ENCODE assay signal across 8 cellular contexts in genomic region chr14:70317969-70318634, GRCh38. TPM values are rescaled to one million over a fixed set of nuclear protein-coding genes. Genes with fewer than 3 reads are reported as not detected.
DNase-seq lines count a peak whose midpoint lies in the region; ATAC-seq and TF ChIP-seq lines count a peak whose summit lies in the region.

No MANE protein-coding gene starts in this region.

- intact Hi-C loops in Panc1 (cut with micrococcal nuclease; ENCODE audit: unreplicated experiment) = loop anchor here (1.0 to 10.0 kb wide), 2 partner anchors 272 to 503 kb away; no protein-coding TSS in a partner anchor
- intact Hi-C loops in ascending aorta (cut with DNase I) = no loop called here
- intact Hi-C loops in naive thymus-derived CD4-positive, alpha-beta T cell (cut with micrococcal nuclease) = no loop called here

- H3K27ac ChIP-seq in Panc1 (ENCODE audit: low read length) (no peak overlapping the region), ascending aorta (no peak overlapping the region)
- no peak overlapping the region for H3K27ac ChIP-seq in naive thymus-derived CD4-positive, alpha-beta T cell (ENCODE audit: low read depth, low read length)

- ATAC-seq in Panc1 (peak; percentile 87), HG02870 (IDR thresholded peaks at IDR 0.05; ENCODE audit: unreplicated experiment) (no peak)
- ATAC-seq in naive thymus-derived CD4-positive, alpha-beta T cell = no peak

- BruUV-seq in Panc1 (replicated peaks; lab: Mats Ljungman, UMichigan) = no TSS peak

- H3K36me3 ChIP-seq in BJ (ENCODE audit: control insufficient read depth, insufficient read depth, low read length) (no peaks in the 10 kb centered on the region), Panc1 (ENCODE audit: control insufficient read depth, insufficient read depth, low read length) (no peaks in the 10 kb centered on the region), ascending aorta (no peaks in the 10 kb centered on the region)
- no peaks in the 10 kb centered on the region for H3K36me3 ChIP-seq in naive thymus-derived CD4-positive, alpha-beta T cell (ENCODE audit: control insufficient read depth in 2 of 3, insufficient read depth in 3 of 3, low read length in 3 of 3)

- peaks cover 0 to 35% (median 10%) of the 10 kb centered on the region in 11 donors for H3K9me3 Mint-ChIP-seq in naive thymus-derived CD4-positive, alpha-beta T cell

- CTCF ChIA-PET in BJ (lab: Yijun Ruan, JAX) = interaction anchor here (0.7 to 2.0 kb wide), 9 partner anchors 9 to 500 kb away, joined by 3 to 19 read pairs (median 4); no protein-coding TSS in a partner anchor
- CTCF ChIA-PET in Panc1 (lab: Charles Lee) = interaction anchor here (0.7 kb wide), 1 partner anchor 231 kb away, joined by 3 read pairs; no protein-coding TSS in a partner anchor
- CTCF ChIA-PET in naive thymus-derived CD4-positive, alpha-beta T cell (lab: Charles Lee) = no interaction called here

- H3K4me1 ChIP-seq in Panc1 (ENCODE audit: control insufficient read depth, insufficient read depth, low read length) (no peaks in the 10 kb centered on the region), ascending aorta (no peaks in the 10 kb centered on the region)
- no peaks in the 10 kb centered on the region for H3K4me1 ChIP-seq in naive thymus-derived CD4-positive, alpha-beta T cell (ENCODE audit: control insufficient read depth in 2 of 2, insufficient read depth in 2 of 2, low read length in 2 of 2)

- POLR2A ChIA-PET in BJ (lab: Charles Lee) (no interaction called here), Panc1 (lab: Charles Lee) (no interaction called here)
- POLR2A ChIA-PET in naive thymus-derived CD4-positive, alpha-beta T cell (lab: Charles Lee) = no interaction called here

- H3K36me3 Mint-ChIP-seq in naive thymus-derived CD4-positive, alpha-beta T cell = peaks cover 0 to 7% (median 4%) of the 10 kb centered on the region in 5 donors

- no peak overlapping the region for H3K27ac Mint-ChIP-seq in naive thymus-derived CD4-positive, alpha-beta T cell

- H3K9me3 ChIP-seq in Panc1 (ENCODE audit: control insufficient read depth, insufficient read depth, low read depth, low read length) (no peaks in the 10 kb centered on the region), ascending aorta (no peaks in the 10 kb centered on the region)
- H3K9me3 ChIP-seq in naive thymus-derived CD4-positive, alpha-beta T cell (ENCODE audit: control insufficient read depth in 2 of 3, low read length in 3 of 3) = no peaks in the 10 kb centered on the region

- H3K4me1 Mint-ChIP-seq in naive thymus-derived CD4-positive, alpha-beta T cell = no peaks in the 10 kb centered on the region

- H3K4me3 ChIP-seq in BJ (ENCODE audit: low read depth, low read length) (no peak overlapping the region), Panc1 (ENCODE audit: low read depth in 2 of 2, low read length in 2 of 2) (no peak overlapping the region), fibroblast of pulmonary artery (replicated peaks; ENCODE audit: low read depth, low read length) (no peak overlapping the region), ascending aorta (no peak overlapping the region)
- H3K4me3 ChIP-seq in naive thymus-derived CD4-positive, alpha-beta T cell (ENCODE audit: low read length) = no peak overlapping the region

- in situ Hi-C loops in Panc1 (cut with HindIII; ENCODE audit: low pct_unique_long_range_greater_than_20kb, low sequenced_read_pairs) = no loop called here

- H3K4me3 Mint-ChIP-seq in naive thymus-derived CD4-positive, alpha-beta T cell = no peak overlapping the region

- DNase-seq in BJ (ENCODE audit: low read depth) (peak; percentile 4), HK-2 (ENCODE audit: unreplicated experiment) (peak; percentile 13), Panc1 (ENCODE audit: low read depth, low spot score) (peak; percentile 12), fibroblast of pulmonary artery (ENCODE audit: low read depth) (peak; percentile 76), pons (ENCODE audit: low spot score) (peak; percentile 75), ascending aorta (ENCODE audit: low spot score in 2 of 2) (no peak)
- DNase-seq in naive thymus-derived CD4-positive, alpha-beta T cell = no peak

- peaks cover 0 to 10% (median 7%) of the 10 kb centered on the region in 5 donors for H3K27me3 Mint-ChIP-seq in naive thymus-derived CD4-positive, alpha-beta T cell

- TF ChIP-seq CTCF in BJ (IDR thresholded peaks at IDR 0.05; ENCODE audit: insufficient read depth, low read depth, low read length) (peak; percentile 57), Panc1 (IDR thresholded peaks at IDR 0.05) (peak; percentile 57), fibroblast of pulmonary artery (IDR thresholded peaks at IDR 0.05; ENCODE audit: low read length, missing control alignments) (peak; percentile 65), ascending aorta (IDR thresholded peaks at IDR 0.05) (no peak)

- H3K27me3 ChIP-seq in BJ (ENCODE audit: control insufficient read depth, insufficient read depth, low read length) (no peaks in the 10 kb centered on the region), Panc1 (ENCODE audit: control insufficient read depth, insufficient read depth, low read length) (no peaks in the 10 kb centered on the region), ascending aorta (no peaks in the 10 kb centered on the region)
- no peaks in the 10 kb centered on the region for H3K27me3 ChIP-seq in naive thymus-derived CD4-positive, alpha-beta T cell (ENCODE audit: control insufficient read depth in 2 of 2, insufficient read depth in 2 of 2, low read length in 2 of 2)

RNA-seq across cellular contexts. Expression of gene COX16, which starts 41.4 kb away (rescaled TPM):
- 10.5 and 24.0 TPM in 2 replicates for polyA plus RNA-seq in BJ (2011; rRNA removed)
- 3.0 and 4.7 TPM in 2 replicates for polyA minus RNA-seq in BJ (2011; rRNA and poly(A)+ RNA removed)
- total RNA-seq in Panc1 (2021; ENCODE audit: unreplicated experiment) = 33.2 TPM
- polyA plus RNA-seq in Panc1 (2012; ENCODE audit: insufficient read length) = 45.2 TPM
- total RNA-seq in ascending aorta = 13.4 TPM
- 10 to 100 TPM; 11.8 to 57.0 (median 19.5) TPM for total RNA-seq in naive thymus-derived CD4-positive, alpha-beta T cell
- polyA plus RNA-seq in naive thymus-derived CD4-positive, alpha-beta T cell = 10 to 100 TPM; 25.2 to 52.1 TPM

Comparison
In these comparisons a context has a peak if more than half of its experiments do, and no peak if none do; other contexts are left out.
1. DNase-seq: peak in BJ (single experiment), HK-2 (single experiment), Panc1 (single experiment), fibroblast of pulmonary artery (single experiment) and pons (single experiment); none in ascending aorta (0 of 2) and naive thymus-derived CD4-positive, alpha-beta T cell (0 of 9).
2. CTCF ChIP-seq: peak in BJ (single experiment), Panc1 (single experiment) and fibroblast of pulmonary artery (single experiment); none in ascending aorta (0 of 3).